24 cellular contexts compared by ENCODE assay signal in the genomic region with DNA sequence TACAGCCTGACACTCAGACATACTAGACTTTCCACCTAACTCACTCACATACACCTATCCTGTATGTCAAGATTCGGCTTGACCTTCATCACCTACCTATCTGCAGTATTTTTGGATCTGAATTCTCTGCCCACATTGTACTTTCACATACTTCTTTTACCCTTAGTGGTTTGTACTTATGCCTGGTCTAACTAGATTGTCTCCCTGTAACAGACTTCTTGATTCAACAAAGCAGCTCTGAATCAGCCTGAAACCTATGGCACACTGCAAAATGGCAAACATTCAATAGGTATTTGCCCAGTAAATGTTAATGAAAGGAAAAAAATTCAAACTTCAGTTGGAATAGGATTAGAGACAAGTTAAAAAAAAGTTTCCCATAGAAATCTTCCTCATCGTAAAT.
DNase-seq lines count a peak whose midpoint lies in the region; ATAC-seq and TF ChIP-seq lines count a peak whose summit lies in the region.
"Had no signal": no experiment of that assay in that cellular context is flagged by ENCODE, and none has a peak within 500 bp of the region (broad histone marks: within the 10 kb centered on the region; RNA-seq: fewer than 3 reads in every experiment).

No MANE protein-coding gene starts in this region.

- H3K9me3 Mint-ChIP-seq in brain (peaks cover 2 to 12% (median 7%) of the 10 kb centered on the region in 5 experiments), progenitor cell of endocrine pancreas (ENCODE audit: low read depth) (peaks cover 16% of the 10 kb centered on the region)
- peaks cover 11 to 21% of the 10 kb centered on the region in 2 donors for H3K9me3 Mint-ChIP-seq in stimulated activated naive B cell treated with anti-CD40 and anti-IgM and Interleukin-4, amounts not matched to agents 10 μg/mL and 1 μg/mL and 100 μg/mL, for 72 hours
- H3K9me3 Mint-ChIP-seq: CD8-positive, alpha-beta memory T cell had no signal

- H3K27ac Mint-ChIP-seq in brain: peak overlapping the region in 3 of 5 experiments; percentile 3 to 80 (median 60)
- peak overlapping the region; percentile 45 for H3K27ac Mint-ChIP-seq in progenitor cell of endocrine pancreas
- H3K27ac Mint-ChIP-seq in stimulated activated naive B cell treated with anti-CD40 and anti-IgM and Interleukin-4, amounts not matched to agents 10 μg/mL and 1 μg/mL and 100 μg/mL, for 72 hours: peak overlapping the region; percentile 11
- H3K27ac Mint-ChIP-seq: CD4-positive, alpha-beta memory T cell; CD4-positive, CD25-positive, alpha-beta regulatory T cell had no signal

- intact Hi-C loops in Right ventricle myocardium superior (cut with DNase I): no loop called here

- TF ChIP-seq CTCF in cardiac muscle cell (IDR thresholded peaks at IDR 0.05; ENCODE audit: low read depth, low read length) (no peak), brain (conservative IDR thresholded peaks at IDR 0.05) (no peak), progenitor cell of endocrine pancreas (IDR thresholded peaks at IDR 0.05; ENCODE audit: unreplicated experiment) (no peak)

- DNase-seq in cardiac muscle cell (ENCODE audit: low read depth in 1 of 2, low spot score in 1 of 2): no peak
- no peak for DNase-seq in Right ventricle myocardium superior
- DNase-seq in progenitor cell of endocrine pancreas (ENCODE audit: low spot score, unreplicated experiment): no peak
- DNase-seq in stimulated activated naive B cell treated with anti-CD40 and anti-IgM and Interleukin-4, amounts not matched to agents 10 μg/mL and 1 μg/mL and 100 μg/mL, for 72 hours: no peak
- DNase-seq in stimulated activated CD4-positive, alpha-beta T cell treated with anti-CD3 and anti-CD28 coated beads, Interleukin-4, amount 100 ng/mL, for 24 hours: no peak
- no peak for DNase-seq in iPS-NIHi11 (ENCODE audit: low spot score)
- DNase-seq: 8988T; BE2C; CD4-positive, alpha-beta memory T cell; CD4-positive, CD25-positive, alpha-beta regulatory T cell; CD8-positive, alpha-beta memory T cell; COR-L47; DMS 273 treated with DMSO at 0.1 percent for 48 hours; DMS153; DMS53; DMS79; DND-41; EL; GDM1 had no signal

- no peaks in the 10 kb centered on the region for H3K27me3 ChIP-seq in cardiac muscle cell
- H3K27me3 ChIP-seq: BE2C, BLaER1 had no signal

- H3K4me1 Mint-ChIP-seq in brain (peaks cover 24% of the 10 kb centered on the region), progenitor cell of endocrine pancreas (ENCODE audit: low read depth) (peaks cover 29% of the 10 kb centered on the region)
- H3K4me1 Mint-ChIP-seq in stimulated activated naive B cell treated with anti-CD40 and anti-IgM and Interleukin-4, amounts not matched to agents 10 μg/mL and 1 μg/mL and 100 μg/mL, for 72 hours: peaks cover 35 to 62% of the 10 kb centered on the region in 2 donors
- H3K4me1 Mint-ChIP-seq: CD14-positive monocyte had no signal

- no peaks in the 10 kb centered on the region for H3K4me1 ChIP-seq in cardiac muscle cell (ENCODE audit: low read depth)

- H3K9me3 ChIP-seq in cardiac muscle cell (ENCODE audit: low read depth): no peaks in the 10 kb centered on the region
- H3K9me3 ChIP-seq: BE2C had no signal

- no peak for ATAC-seq in Right ventricle myocardium superior (ENCODE audit: poor library complexity)
- peak; percentile 51 to 68 for ATAC-seq in stimulated activated naive B cell treated with anti-CD40 and anti-IgM and Interleukin-4, amounts not matched to agents 10 μg/mL and 1 μg/mL and 100 μg/mL, for 72 hours (replicated peaks)
- ATAC-seq in HG02840 (IDR thresholded peaks at IDR 0.05; ENCODE audit: low FRiP score, unreplicated experiment): no peak
- ATAC-seq: GM12878 had no signal

- H3K4me3 ChIP-seq in cardiac muscle cell: no peak overlapping the region
- H3K4me3 ChIP-seq: BLaER1, GM12878 had no signal

- peaks cover 83% of the 10 kb centered on the region for H3K36me3 Mint-ChIP-seq in brain
- H3K36me3 Mint-ChIP-seq in progenitor cell of endocrine pancreas (ENCODE audit: insufficient read depth): peaks cover 45% of the 10 kb centered on the region
- peaks cover 70 to 95% of the 10 kb centered on the region in 2 donors for H3K36me3 Mint-ChIP-seq in stimulated activated naive B cell treated with anti-CD40 and anti-IgM and Interleukin-4, amounts not matched to agents 10 μg/mL and 1 μg/mL and 100 μg/mL, for 72 hours

- H3K4me3 Mint-ChIP-seq in brain (no peak overlapping the region), progenitor cell of endocrine pancreas (ENCODE audit: low read depth) (no peak overlapping the region)
- H3K4me3 Mint-ChIP-seq in stimulated activated naive B cell treated with anti-CD40 and anti-IgM and Interleukin-4, amounts not matched to agents 10 μg/mL and 1 μg/mL and 100 μg/mL, for 72 hours: no peak overlapping the region
- H3K4me3 Mint-ChIP-seq: CD14-positive monocyte; CD4-positive, CD25-positive, alpha-beta regulatory T cell; CD8-positive, alpha-beta memory T cell had no signal

- H3K27ac ChIP-seq in cardiac muscle cell: peak overlapping the region; percentile 1
- H3K27ac ChIP-seq: BLaER1 had no signal

- H3K27me3 Mint-ChIP-seq in brain: no peaks in the 10 kb centered on the region
- H3K27me3 Mint-ChIP-seq in progenitor cell of endocrine pancreas: no peaks in the 10 kb centered on the region
- H3K27me3 Mint-ChIP-seq in stimulated activated naive B cell treated with anti-CD40 and anti-IgM and Interleukin-4, amounts not matched to agents 10 μg/mL and 1 μg/mL and 100 μg/mL, for 72 hours: no peaks in the 10 kb centered on the region
- H3K27me3 Mint-ChIP-seq: CD4-positive, alpha-beta memory T cell; CD4-positive, CD25-positive, alpha-beta regulatory T cell; CD8-positive, alpha-beta memory T cell had no signal

- H3K36me3 ChIP-seq in cardiac muscle cell: peaks cover 5% of the 10 kb centered on the region

Comparison
In these comparisons a context has a peak if more than half of its experiments do, and no peak if none do; other contexts are left out.
1. ATAC-seq: peak in stimulated activated naive B cell treated with anti-CD40 and anti-IgM and Interleukin-4, amounts not matched to agents 10 μg/mL and 1 μg/mL and 100 μg/mL, for 72 hours (2 of 2); none in Right ventricle myocardium superior (single experiment) and HG02840 (single experiment).
2. Peak in every context shown above with its lines, with median percentiles within 50 percentile points of each other: H3K27ac Mint-ChIP-seq.